ENCODE assay signal across 8 cellular contexts in the genomic region with DNA sequence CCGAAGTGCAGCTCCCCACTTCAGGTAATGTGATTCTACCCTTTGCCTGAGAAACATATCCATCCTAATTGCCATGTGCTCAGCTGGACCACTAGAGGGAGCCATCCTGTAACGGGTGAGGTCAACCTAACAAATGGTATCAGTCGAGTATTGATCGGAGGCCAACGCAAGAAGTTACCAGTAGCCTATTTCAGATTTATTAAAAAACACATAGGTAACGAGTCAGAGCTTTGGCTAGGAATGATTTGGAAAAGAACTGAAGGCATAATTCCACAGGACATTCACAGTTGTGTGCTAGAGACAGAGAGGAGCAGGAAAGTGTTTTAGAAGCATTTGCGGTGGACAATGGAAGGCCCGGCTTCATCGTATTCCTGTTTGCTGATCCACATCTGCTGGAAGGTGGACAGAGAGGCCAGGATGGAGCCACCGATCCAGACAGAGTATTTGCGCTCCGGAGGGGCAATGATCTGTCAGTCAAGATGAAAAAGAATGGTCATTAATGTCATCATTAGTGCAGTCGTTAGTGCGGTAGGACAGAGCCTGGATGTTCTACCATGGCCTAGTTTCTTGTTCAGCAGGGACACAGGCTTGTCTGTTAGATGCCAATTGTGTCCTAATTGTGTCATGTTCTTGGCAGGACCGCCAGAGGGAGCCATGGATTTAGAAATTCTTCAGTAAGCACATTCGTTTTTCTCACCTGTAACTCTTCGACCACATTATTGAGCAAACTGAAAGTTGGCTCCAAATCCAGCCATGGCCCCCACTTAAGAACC. TPM values are rescaled to one million over a fixed set of nuclear protein-coding genes. Genes with fewer than 3 reads are reported as not detected.
DNase-seq lines count a peak whose midpoint lies in the region; ATAC-seq and TF ChIP-seq lines count a peak whose summit lies in the region.

No MANE protein-coding gene starts in this region.

- intact Hi-C loops in lower leg skin (cut with DNase I; ENCODE audit: low total_unique reads), result loop anchor here (5.0 kb wide), 3 partner anchors 52 to 282 kb away; no protein-coding TSS in a partner anchor

- ATAC-seq in HG03135 (IDR thresholded peaks at IDR 0.05; ENCODE audit: unreplicated experiment) (peak; percentile 57), GM19467 (IDR thresholded peaks at IDR 0.05; ENCODE audit: unreplicated experiment) (no peak)

- H3K4me3 ChIP-seq in lower leg skin (ENCODE audit: low read depth, poor library complexity, severe bottlenecking), result no peak overlapping the region

- TF ChIP-seq POLR2A in lower leg skin (IDR thresholded peaks at IDR 0.05), result no peak

- TF ChIP-seq CTCF in lower leg skin (IDR thresholded peaks at IDR 0.05), result peak in 1 of 3 donors; percentile 59

- WGBS in lower leg skin, 2 donors, result 27 to 35% methylated on average over 17 of the region's 17 CpGs

- DNase-seq in GF-D8 (lab: John Stamatoyannopoulos, UW) (peak; percentile 65), NCI-H526 (lab: John Stamatoyannopoulos, UW) (peak; percentile 46 to 71), dermis blood vessel endothelial cell (peak; percentile 89), lower leg skin (ENCODE audit: low spot score in 2 of 2) (peak; percentile 84 to 96)
- peak; percentile 44 to 70 for DNase-seq in activated CD4-positive, alpha-beta T cell treated with anti-CD3 and anti-CD28 coated beads, Interleukin-2, amount 50 U/mL, for 24 hours (ENCODE audit: low read depth in 1 of 2, low spot score in 1 of 2)
- peak; percentile 26 to 44 (median 44) for DNase-seq in stimulated activated CD4-positive, alpha-beta T cell treated with anti-CD3 and anti-CD28 coated beads, TNF-alpha, amount 100 ng/mL, for 1 hour (ENCODE audit: low read depth in 3 of 3, low spot score in 1 of 3)

RNA-seq across cellular contexts. Expression of a gene that starts 17.5 kb away (rescaled TPM):
- 13.1 and 25.5 TPM in 2 replicates for total RNA-seq in dermis blood vessel endothelial cell
- 100 to 1,000 TPM in 3 of 4 donors, 10 to 100 TPM in 1; 66.4 to 344 (median 129) TPM for total RNA-seq in lower leg skin

RNA-seq across cellular contexts. Expression of a gene that starts 55.0 kb away (rescaled TPM):
- total RNA-seq in dermis blood vessel endothelial cell (1.0 and 1.4 TPM in 2 replicates), lower leg skin (10 to 100 TPM in 2 of 4 donors, 1 to 10 TPM in 2; 6.9 to 16.2 (median 10.9) TPM)

RNA-seq across cellular contexts. Expression of a gene that starts 55.5 kb away (rescaled TPM):
- total RNA-seq in dermis blood vessel endothelial cell, result 16.5 and 19.2 TPM in 2 replicates
- total RNA-seq in lower leg skin, result 10 to 100 TPM; 11.4 to 19.7 (median 16.3) TPM
